1 cellular context compared by ENCODE assay signal in genomic region chr2:8626572-8626971, GRCh38.
TF ChIP-seq lines count a peak whose summit lies in the region.

No MANE protein-coding gene starts in this region.

TF ChIP-seq in IMR-90, 13 proteins besides CTCF, POLR2A, EP300 and RAD21 (continued from another document):
- TF ChIP-seq ELK1 (IDR thresholded peaks at IDR 0.05; ENCODE audit: borderline replicate concordance, low read depth, low read length) = no peak
- no peak for TF ChIP-seq CHD1 (IDR thresholded peaks at IDR 0.05; ENCODE audit: low read depth, low read length)
- no peak for TF ChIP-seq FOS (IDR thresholded peaks at IDR 0.05; ENCODE audit: low read depth, low read length)
- TF ChIP-seq RCOR1 (IDR thresholded peaks at IDR 0.05; ENCODE audit: insufficient replicate concordance, low read length) = no peak
- no peak for TF ChIP-seq BHLHE40 (IDR thresholded peaks at IDR 0.05; ENCODE audit: low read depth, low read length)
- TF ChIP-seq SMC3 (IDR thresholded peaks at IDR 0.05; ENCODE audit: low read depth, low read length) = no peak
- TF ChIP-seq RFX5 (IDR thresholded peaks at IDR 0.05; ENCODE audit: low read depth, low read length) = no peak
- no peak for TF ChIP-seq CEBPB (IDR thresholded peaks at IDR 0.05; ENCODE audit: low read depth, low read length)
TF ChIP-seq in IMR-90: peak in this region for 0.
